ENCODE assay signal across 15 cellular contexts in the genomic region with DNA sequence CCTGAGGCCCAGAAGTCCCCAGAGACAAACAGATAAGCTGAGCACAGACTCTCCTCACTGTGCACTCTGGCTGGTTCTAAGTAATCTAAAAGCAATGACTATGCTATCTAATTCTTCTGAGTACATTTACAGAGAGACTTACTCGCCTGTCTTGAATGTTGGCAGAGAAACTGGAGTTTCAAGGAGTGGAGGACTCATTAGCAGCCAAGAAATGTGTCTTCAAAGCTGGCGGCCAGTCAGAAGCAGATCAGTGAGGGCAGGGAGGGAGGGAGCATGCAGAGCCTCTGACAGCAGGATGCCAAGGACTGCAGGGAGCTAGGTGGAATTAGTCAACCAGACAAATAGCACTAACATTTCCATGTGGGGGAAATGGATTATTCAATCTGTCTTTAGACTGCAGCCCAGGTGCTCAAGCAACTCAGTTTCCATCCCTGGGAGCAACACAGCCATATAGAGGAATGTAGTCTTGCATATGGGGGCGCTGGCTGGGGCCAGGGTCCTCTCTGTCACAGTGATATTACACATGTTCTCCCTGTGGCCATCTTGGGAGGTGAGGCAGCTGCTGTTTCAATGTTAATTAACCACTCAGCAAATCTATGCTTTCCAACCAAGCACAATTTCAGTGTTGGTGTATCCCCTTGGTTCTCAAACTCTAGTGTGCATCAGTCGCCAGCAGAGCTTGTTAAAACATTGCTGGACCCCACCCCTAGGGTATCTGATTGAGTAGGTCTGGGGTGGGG.
A peak's percentile ranks its signal among the peaks of the same experiment; 100 is the strongest.
DNase-seq lines count a peak whose midpoint lies in the region; ATAC-seq and TF ChIP-seq lines count a peak whose summit lies in the region.
"Had no signal": no experiment of that assay in that cellular context is flagged by ENCODE, and none has a peak within 500 bp of the region (broad histone marks: within the 10 kb centered on the region; RNA-seq: fewer than 3 reads in every experiment).

No MANE protein-coding gene starts in this region.

- DNase-seq in brain microvascular endothelial cell (peak; percentile 7), renal cortical epithelial cell (ENCODE audit: low read depth) (peak; percentile 73), 8988T (no peak), NCI-H748 (lab: John Stamatoyannopoulos, UW; ENCODE audit: unreplicated experiment) (no peak)
- DNase-seq in activated T-cell treated with anti-CD3 and anti-CD28 coated beads, Interleukin-2, amount 50 U/mL, for 24 hours: no peak
- DNase-seq in activated naive CD4-positive, alpha-beta T cell (lab: John Stamatoyannopoulos, UW): no peak
- DNase-seq: C1 segment of cervical spinal cord; NCI-H1436; NCI-H748 treated with DMSO at 0.1 percent for 48 hours; retina; stimulated activated CD4-positive, alpha-beta T cell treated with anti-CD3 and anti-CD28 coated beads, Interleukin-4, amount 100 ng/mL, for 24 hours; stimulated activated naive B cell treated with anti-CD40 and anti-IgM and Interleukin-4, amounts not matched to agents 10 μg/mL and 1 μg/mL and 100 μg/mL, for 72 hours had no signal

- H3K4me3 Mint-ChIP-seq in activated T-cell treated with anti-CD3 and anti-CD28 coated beads, Interleukin-2, amount 50 U/mL, for 24 hours: no peak overlapping the region
- H3K4me3 Mint-ChIP-seq: IgD-negative memory B cell; stimulated activated naive B cell treated with anti-CD40 and anti-IgM and Interleukin-4, amounts not matched to agents 10 μg/mL and 1 μg/mL and 100 μg/mL, for 72 hours had no signal

- H3K27ac ChIP-seq in brain microvascular endothelial cell (no peak overlapping the region), gastroesophageal sphincter (no peak overlapping the region)

- no peaks in the 10 kb centered on the region for H3K4me1 Mint-ChIP-seq in activated T-cell treated with anti-CD3 and anti-CD28 coated beads, Interleukin-2, amount 50 U/mL, for 24 hours (ENCODE audit: low read depth)
- H3K4me1 Mint-ChIP-seq: IgD-negative memory B cell; stimulated activated naive B cell treated with anti-CD40 and anti-IgM and Interleukin-4, amounts not matched to agents 10 μg/mL and 1 μg/mL and 100 μg/mL, for 72 hours had no signal

- no peaks in the 10 kb centered on the region for H3K9me3 ChIP-seq in gastroesophageal sphincter

- H3K27me3 ChIP-seq in brain microvascular endothelial cell (replicated peaks) (no peaks in the 10 kb centered on the region), gastroesophageal sphincter (no peaks in the 10 kb centered on the region)

- peaks cover 2% of the 10 kb centered on the region for H3K27me3 Mint-ChIP-seq in activated T-cell treated with anti-CD3 and anti-CD28 coated beads, Interleukin-2, amount 50 U/mL, for 24 hours

- H3K27ac Mint-ChIP-seq in activated T-cell treated with anti-CD3 and anti-CD28 coated beads, Interleukin-2, amount 50 U/mL, for 24 hours: no peak overlapping the region
- H3K27ac Mint-ChIP-seq: IgD-negative memory B cell; stimulated activated naive B cell treated with anti-CD40 and anti-IgM and Interleukin-4, amounts not matched to agents 10 μg/mL and 1 μg/mL and 100 μg/mL, for 72 hours had no signal

- H3K36me3 Mint-ChIP-seq in activated T-cell treated with anti-CD3 and anti-CD28 coated beads, Interleukin-2, amount 50 U/mL, for 24 hours (ENCODE audit: low read depth): no peaks in the 10 kb centered on the region
- H3K36me3 Mint-ChIP-seq: IgD-negative memory B cell; stimulated activated naive B cell treated with anti-CD40 and anti-IgM and Interleukin-4, amounts not matched to agents 10 μg/mL and 1 μg/mL and 100 μg/mL, for 72 hours had no signal

- no peak for TF ChIP-seq POLR2A in gastroesophageal sphincter (IDR thresholded peaks at IDR 0.05)

- TF ChIP-seq RAD21 in Ishikawa (IDR thresholded peaks at IDR 0.05; ENCODE audit: low read depth): no peak; the same call in 1 of the 2 replicates

- peak; percentile 36 for ATAC-seq in gastroesophageal sphincter
- ATAC-seq: stimulated activated naive B cell treated with anti-CD40 and anti-IgM and Interleukin-4, amounts not matched to agents 10 μg/mL and 1 μg/mL and 100 μg/mL, for 72 hours had no signal

- no peaks in the 10 kb centered on the region for H3K9me3 Mint-ChIP-seq in activated T-cell treated with anti-CD3 and anti-CD28 coated beads, Interleukin-2, amount 50 U/mL, for 24 hours

- H3K4me1 ChIP-seq in gastroesophageal sphincter: peaks cover 0 to 13% (median 0%) of the 10 kb centered on the region in 3 donors

- TF ChIP-seq CTCF in brain microvascular endothelial cell (IDR thresholded peaks at IDR 0.05; ENCODE audit: low read depth, low read length, missing control alignments) (no peak), gastroesophageal sphincter (IDR thresholded peaks at IDR 0.05) (no peak)

- peak; percentile 93 for TF ChIP-seq EP300 in Ishikawa (IDR thresholded peaks at IDR 0.05; ENCODE audit: borderline replicate concordance)
- TF ChIP-seq EP300 in gastroesophageal sphincter (IDR thresholded peaks at IDR 0.05): no peak

- no peaks in the 10 kb centered on the region for H3K36me3 ChIP-seq in brain microvascular endothelial cell (replicated peaks)
- H3K36me3 ChIP-seq in gastroesophageal sphincter: no peaks in the 10 kb centered on the region

- in situ Hi-C loops in brain microvascular endothelial cell (cut with HindIII; ENCODE audit: low pct_ligation_motif_present, low sequenced_read_pairs): no loop called here

- H3K4me3 ChIP-seq in brain microvascular endothelial cell (ENCODE audit: low read depth, low read length) (no peak overlapping the region), gastroesophageal sphincter (no peak overlapping the region)

- 31 to 45% methylated on average over 2 to 3 of the region's 4 CpGs for WGBS in gastroesophageal sphincter (ENCODE audit: low coverage in 1 of 2), 2 donors

TF ChIP-seq in Ishikawa, 13 proteins besides CTCF, POLR2A, EP300 and RAD21:
- TF ChIP-seq FOXM1 (IDR thresholded peaks at IDR 0.05; ENCODE audit: borderline replicate concordance, low read depth) (peak; percentile 74), EGR1 (IDR thresholded peaks at IDR 0.05) (no peak), YY1 (IDR thresholded peaks at IDR 0.05; ENCODE audit: low read depth) (peak; percentile 44; the same call in 1 of the 2 replicates), ZBTB7A (IDR thresholded peaks at IDR 0.05; ENCODE audit: low read depth) (no peak), NFIC (IDR thresholded peaks at IDR 0.05) (peak; percentile 97), TEAD4 (IDR thresholded peaks at IDR 0.05) (peak; percentile 89), CEBPB (IDR thresholded peaks at IDR 0.05) (peak; percentile 4; the same call in 1 of the 2 replicates), TCF12 (IDR thresholded peaks at IDR 0.05; ENCODE audit: low read depth) (peak; percentile 92)
- TF ChIP-seq, protein P1, sequence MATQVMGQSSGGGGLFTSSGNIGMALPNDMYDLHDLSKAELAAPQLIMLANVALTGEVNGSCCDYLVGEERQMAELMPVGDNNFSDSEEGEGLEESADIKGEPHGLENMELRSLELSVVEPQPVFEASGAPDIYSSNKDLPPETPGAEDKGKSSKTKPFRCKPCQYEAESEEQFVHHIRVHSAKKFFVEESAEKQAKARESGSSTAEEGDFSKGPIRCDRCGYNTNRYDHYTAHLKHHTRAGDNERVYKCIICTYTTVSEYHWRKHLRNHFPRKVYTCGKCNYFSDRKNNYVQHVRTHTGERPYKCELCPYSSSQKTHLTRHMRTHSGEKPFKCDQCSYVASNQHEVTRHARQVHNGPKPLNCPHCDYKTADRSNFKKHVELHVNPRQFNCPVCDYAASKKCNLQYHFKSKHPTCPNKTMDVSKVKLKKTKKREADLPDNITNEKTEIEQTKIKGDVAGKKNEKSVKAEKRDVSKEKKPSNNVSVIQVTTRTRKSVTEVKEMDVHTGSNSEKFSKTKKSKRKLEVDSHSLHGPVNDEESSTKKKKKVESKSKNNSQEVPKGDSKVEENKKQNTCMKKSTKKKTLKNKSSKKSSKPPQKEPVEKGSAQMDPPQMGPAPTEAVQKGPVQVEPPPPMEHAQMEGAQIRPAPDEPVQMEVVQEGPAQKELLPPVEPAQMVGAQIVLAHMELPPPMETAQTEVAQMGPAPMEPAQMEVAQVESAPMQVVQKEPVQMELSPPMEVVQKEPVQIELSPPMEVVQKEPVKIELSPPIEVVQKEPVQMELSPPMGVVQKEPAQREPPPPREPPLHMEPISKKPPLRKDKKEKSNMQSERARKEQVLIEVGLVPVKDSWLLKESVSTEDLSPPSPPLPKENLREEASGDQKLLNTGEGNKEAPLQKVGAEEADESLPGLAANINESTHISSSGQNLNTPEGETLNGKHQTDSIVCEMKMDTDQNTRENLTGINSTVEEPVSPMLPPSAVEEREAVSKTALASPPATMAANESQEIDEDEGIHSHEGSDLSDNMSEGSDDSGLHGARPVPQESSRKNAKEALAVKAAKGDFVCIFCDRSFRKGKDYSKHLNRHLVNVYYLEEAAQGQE (IDR thresholded peaks at IDR 0.05; ENCODE audit: low read depth): no peak
- TF ChIP-seq, protein P2, sequence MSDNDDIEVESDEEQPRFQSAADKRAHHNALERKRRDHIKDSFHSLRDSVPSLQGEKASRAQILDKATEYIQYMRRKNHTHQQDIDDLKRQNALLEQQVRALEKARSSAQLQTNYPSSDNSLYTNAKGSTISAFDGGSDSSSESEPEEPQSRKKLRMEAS (IDR thresholded peaks at IDR 0.05): peak; percentile 82
- TF ChIP-seq, protein P3, sequence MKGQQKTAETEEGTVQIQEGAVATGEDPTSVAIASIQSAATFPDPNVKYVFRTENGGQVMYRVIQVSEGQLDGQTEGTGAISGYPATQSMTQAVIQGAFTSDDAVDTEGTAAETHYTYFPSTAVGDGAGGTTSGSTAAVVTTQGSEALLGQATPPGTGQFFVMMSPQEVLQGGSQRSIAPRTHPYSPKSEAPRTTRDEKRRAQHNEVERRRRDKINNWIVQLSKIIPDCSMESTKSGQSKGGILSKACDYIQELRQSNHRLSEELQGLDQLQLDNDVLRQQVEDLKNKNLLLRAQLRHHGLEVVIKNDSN (IDR thresholded peaks at IDR 0.05): peak; percentile 22; the same call in 1 of the 2 replicates

Comparison
In these comparisons a context has a peak if more than half of its experiments do, and no peak if none do; other contexts are left out.
1. DNase-seq: peak in brain microvascular endothelial cell (single experiment) and renal cortical epithelial cell (single experiment); none in activated T-cell treated with anti-CD3 and anti-CD28 coated beads, Interleukin-2, amount 50 U/mL, for 24 hours (single experiment), 8988T (single experiment), activated naive CD4-positive, alpha-beta T cell (0 of 4) and NCI-H748 (single experiment).